In the genomic region with DNA sequence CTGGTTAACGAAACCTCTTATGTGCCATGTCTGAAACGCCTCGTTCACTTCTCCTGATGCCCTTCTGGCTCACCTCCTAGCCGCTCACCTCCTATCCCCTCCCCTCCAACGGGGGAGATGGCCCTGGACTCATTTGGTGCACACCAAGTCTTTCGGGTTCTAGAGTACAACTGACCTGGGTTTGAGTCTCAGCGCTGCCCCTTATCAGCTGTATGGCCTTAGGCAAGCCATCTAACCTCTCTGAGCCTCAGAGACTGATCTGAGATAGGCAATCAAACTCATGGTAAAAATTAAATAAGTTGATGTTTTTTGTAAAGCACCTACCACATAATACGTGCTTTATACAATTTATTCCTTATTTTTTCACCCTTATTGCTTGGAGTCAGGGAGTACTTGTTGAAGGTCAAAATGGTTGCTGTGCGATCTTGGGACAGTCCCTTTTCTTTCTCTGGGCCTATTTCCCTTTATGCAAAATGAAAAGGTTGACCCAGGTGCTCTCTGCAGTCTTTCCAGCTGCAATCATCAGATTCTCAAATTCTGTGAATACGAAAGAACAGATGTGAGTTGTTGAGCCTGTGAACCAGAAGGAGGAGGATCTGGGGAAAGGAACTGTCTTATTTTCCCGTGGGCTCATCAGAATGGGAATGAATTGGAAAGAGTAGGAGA, we compare ENCODE assay signal across 14 cellular contexts.
"Had no signal": no experiment of that assay in that cellular context is flagged by ENCODE, and none has a peak within 500 bp of the region (broad histone marks: within the 10 kb centered on the region; RNA-seq: fewer than 3 reads in every experiment).

No MANE protein-coding gene starts in this region.

- H3K4me3 ChIP-seq: body of pancreas, gastrocnemius medialis, heart right ventricle had no signal

- H3K36me3 ChIP-seq: gastrocnemius medialis, heart right ventricle had no signal

- ATAC-seq: left colon had no signal

- H3K4me3 Mint-ChIP-seq: activated CD4-positive, alpha-beta T cell treated with anti-CD3 and anti-CD28 coated beads, Interleukin-2, amount 10 ng/mL, durations not matched to agents 24 days and 14 days; activated CD8-positive, alpha-beta T cell treated with anti-CD3 and anti-CD28 coated beads, Interleukin-2, amount 10 ng/mL, durations not matched to agents 7 days and 5 days; activated naive CD8-positive, alpha-beta T cell treated with anti-CD3 and anti-CD28 coated beads for 36 hours; central memory CD8-positive, alpha-beta T cell; dendritic cell treated with granulocyte-macrophage colony-stimulating factor and Interleukin-4, amounts not matched to agents 40 ng/mL and 50 ng/mL, for 4 days; stimulated activated naive CD8-positive, alpha-beta T cell treated with anti-CD3 and anti-CD28 coated beads, Interleukin-15, Interleukin-2, amounts not matched to agents 100 ng/mL and 50 ng/mL, for 24 hours; T-helper 1 cell treated with Interleukin-12 subunit alpha and Interleukin-12 subunit beta and Interleukin-4 antibody, amounts not matched to agents 30 μg/mL and 1 μg/mL, for 36 hours had no signal

- H3K27ac Mint-ChIP-seq: activated CD4-positive, alpha-beta T cell treated with anti-CD3 and anti-CD28 coated beads, Interleukin-2, amount 10 ng/mL, durations not matched to agents 24 days and 14 days; activated CD8-positive, alpha-beta T cell treated with anti-CD3 and anti-CD28 coated beads, Interleukin-2, amount 10 ng/mL, durations not matched to agents 7 days and 5 days; activated naive CD8-positive, alpha-beta T cell treated with anti-CD3 and anti-CD28 coated beads for 36 hours; dendritic cell treated with granulocyte-macrophage colony-stimulating factor and Interleukin-4, amounts not matched to agents 40 ng/mL and 50 ng/mL, for 4 days; effector memory CD8-positive, alpha-beta T cell; stimulated activated naive CD8-positive, alpha-beta T cell treated with anti-CD3 and anti-CD28 coated beads, Interleukin-15, Interleukin-2, amounts not matched to agents 100 ng/mL and 50 ng/mL, for 24 hours; T-helper 1 cell treated with Interleukin-12 subunit alpha and Interleukin-12 subunit beta and Interleukin-4 antibody, amounts not matched to agents 30 μg/mL and 1 μg/mL, for 36 hours had no signal

- H3K36me3 Mint-ChIP-seq: activated naive CD8-positive, alpha-beta T cell treated with anti-CD3 and anti-CD28 coated beads for 36 hours; naive B cell had no signal

- H3K27me3 Mint-ChIP-seq: activated naive CD8-positive, alpha-beta T cell treated with anti-CD3 and anti-CD28 coated beads for 36 hours; stimulated activated naive CD8-positive, alpha-beta T cell treated with anti-CD3 and anti-CD28 coated beads, Interleukin-15, Interleukin-2, amounts not matched to agents 100 ng/mL and 50 ng/mL, for 24 hours had no signal

- H3K27me3 ChIP-seq: body of pancreas, gastrocnemius medialis, heart right ventricle had no signal

- H3K27ac ChIP-seq: body of pancreas, epithelial cell of prostate, gastrocnemius medialis had no signal

- DNase-seq: gastrocnemius medialis had no signal

- H3K9me3 Mint-ChIP-seq: activated CD4-positive, alpha-beta T cell treated with anti-CD3 and anti-CD28 coated beads, Interleukin-2, amount 10 ng/mL, durations not matched to agents 24 days and 14 days; activated naive CD8-positive, alpha-beta T cell treated with anti-CD3 and anti-CD28 coated beads for 36 hours; central memory CD8-positive, alpha-beta T cell; dendritic cell treated with granulocyte-macrophage colony-stimulating factor and Interleukin-4, amounts not matched to agents 40 ng/mL and 50 ng/mL, for 4 days; effector memory CD8-positive, alpha-beta T cell; naive B cell; stimulated activated naive CD8-positive, alpha-beta T cell treated with anti-CD3 and anti-CD28 coated beads, Interleukin-15, Interleukin-2, amounts not matched to agents 100 ng/mL and 50 ng/mL, for 24 hours; T-helper 1 cell treated with Interleukin-12 subunit alpha and Interleukin-12 subunit beta and Interleukin-4 antibody, amounts not matched to agents 30 μg/mL and 1 μg/mL, for 36 hours had no signal

- H3K9me3 ChIP-seq: body of pancreas, gastrocnemius medialis, heart right ventricle had no signal

- H3K4me1 Mint-ChIP-seq: activated CD4-positive, alpha-beta T cell treated with anti-CD3 and anti-CD28 coated beads, Interleukin-2, amount 10 ng/mL, durations not matched to agents 24 days and 14 days had no signal
